Comparison of ENCODE assay signal across 9 cellular contexts in the genomic region with DNA sequence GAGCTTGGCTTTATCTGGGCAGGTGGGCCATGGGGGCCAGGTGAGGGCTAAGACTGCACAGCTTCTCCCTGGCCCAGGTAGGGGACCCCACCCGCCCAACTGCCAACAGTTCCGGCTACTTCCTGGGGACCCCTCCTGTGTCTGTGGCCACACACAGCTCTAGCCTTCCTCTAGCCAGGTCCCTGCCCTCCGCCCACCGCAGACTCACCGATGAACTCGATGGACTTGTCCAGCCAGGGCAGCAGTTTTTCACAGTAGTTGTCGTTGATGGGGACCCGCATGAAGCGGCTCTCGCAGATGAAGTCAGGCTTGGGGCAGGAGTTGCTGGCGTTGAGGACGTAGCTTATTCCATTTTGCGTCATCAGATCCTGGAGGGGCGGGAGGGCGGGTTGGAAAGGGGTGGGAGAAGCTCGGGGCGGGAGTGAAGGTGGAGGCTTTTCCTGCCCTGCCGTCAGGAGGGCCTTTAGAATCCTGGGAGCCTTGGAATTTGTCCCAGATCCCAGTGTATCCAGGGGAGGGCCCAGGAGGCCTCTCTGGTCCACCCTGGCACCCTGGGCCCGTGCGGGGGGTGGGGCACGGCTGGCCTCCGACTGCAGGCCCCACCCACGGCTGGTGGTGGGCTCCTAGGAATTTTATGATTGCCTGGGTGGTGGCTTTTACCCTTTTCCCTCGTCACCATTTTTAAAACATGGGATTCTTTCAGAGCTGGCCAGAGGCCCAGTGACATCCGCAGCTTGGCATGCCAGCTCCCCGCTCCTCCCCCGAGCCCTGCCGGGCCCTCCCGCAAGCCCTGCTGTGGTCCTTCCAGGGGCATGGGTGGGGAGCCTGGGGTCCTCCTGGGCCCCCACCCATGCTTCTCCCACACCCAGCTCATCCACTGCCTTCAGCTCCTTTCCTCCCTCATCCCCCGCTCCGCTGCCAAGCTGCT. TPM values are rescaled to one million over a fixed set of nuclear protein-coding genes. Genes with fewer than 3 reads are reported as not detected.
DNase-seq lines count a peak whose midpoint lies in the region; ATAC-seq and TF ChIP-seq lines count a peak whose summit lies in the region.
"Had no signal": no experiment of that assay in that cellular context is flagged by ENCODE, and none has a peak within 500 bp of the region (broad histone marks: within the 10 kb centered on the region; RNA-seq: fewer than 3 reads in every experiment).

No MANE protein-coding gene starts in this region.

- H3K4me3 ChIP-seq in fibroblast of the aortic adventitia (ENCODE audit: low read depth, low read length) (no peak overlapping the region), osteoblast (ENCODE audit: insufficient read depth, low read length) (no peak overlapping the region)

- H3K79me2 ChIP-seq in osteoblast (ENCODE audit: insufficient read depth, low read length), result no peaks in the 10 kb centered on the region

- no peaks in the 10 kb centered on the region for H3K36me3 ChIP-seq in osteoblast (ENCODE audit: insufficient read depth, low read length)

- TF ChIP-seq CTCF in fibroblast of the aortic adventitia (IDR thresholded peaks at IDR 0.05; ENCODE audit: insufficient read depth, low read length) (no peak), osteoblast (IDR thresholded peaks at IDR 0.05; ENCODE audit: extremely low read depth, low read depth, low read length) (no peak), GM13976 (IDR thresholded peaks at IDR 0.05; ENCODE audit: borderline replicate concordance, control extremely low read depth, extremely low read depth, insufficient read depth, missing control alignments) (no peak)

- H3K9me3 ChIP-seq in osteoblast (ENCODE audit: low read depth, low read length), result no peaks in the 10 kb centered on the region

- no peaks in the 10 kb centered on the region for H3K27me3 ChIP-seq in osteoblast (ENCODE audit: insufficient read depth, low read length)

- H2AFZ ChIP-seq in osteoblast (ENCODE audit: low read length), result no peak overlapping the region

- H3K4me2 ChIP-seq in osteoblast (ENCODE audit: insufficient read depth, low read length), result peak overlapping the region; percentile 43

- DNase-seq in AG20443 (ENCODE audit: low spot score) (peak; percentile 91), fibroblast of the aortic adventitia (ENCODE audit: low read depth) (peak; percentile 82), osteoblast (ENCODE audit: insufficient read length, low spot score, missing footprints) (peak; percentile 100), DMS114 treated with DMSO at 0.1 percent for 48 hours (lab: John Stamatoyannopoulos, UW; ENCODE audit: unreplicated experiment) (no peak), GM13976 (ENCODE audit: low spot score) (no peak)
- DNase-seq in activated CD8-positive, alpha-beta memory T cell treated with anti-CD3 and anti-CD28 coated beads, Interleukin-2, amount 50 U/mL, for 4 hours, result no peak
- DNase-seq: stimulated activated CD4-positive, alpha-beta T cell treated with anti-CD3 and anti-CD28 coated beads, Interleukin-1b, Interleukin-23, amount 100 ng/mL, for 48 hours had no signal

- ATAC-seq in SK-N-SH treated with all-trans-retinoic acid at 6 μM for 48 hours (peak; percentile 82), GM18868 (IDR thresholded peaks at IDR 0.05; ENCODE audit: unreplicated experiment) (no peak)

- H3K4me1 ChIP-seq in osteoblast (ENCODE audit: insufficient read depth, low read length), result peaks cover 15% of the 10 kb centered on the region

- in situ Hi-C loops in GM13976 (cut with MboI; ENCODE audit: low sequenced_read_pairs, unreplicated experiment), result no loop called here

- H4K20me1 ChIP-seq in osteoblast (ENCODE audit: insufficient read depth, low read length), result peaks cover 3% of the 10 kb centered on the region

- peak overlapping the region; percentile 68 for H3K27ac ChIP-seq in osteoblast (ENCODE audit: low read depth, low read length)

TF ChIP-seq in SK-N-SH treated with all-trans-retinoic acid at 6 μM for 48 hours, 23 proteins besides CTCF, POLR2A, EP300 and RAD21:
- TF ChIP-seq ZNF8 (CRISPR knock-in tag; IDR thresholded peaks at IDR 0.05) (no peak), ARNTL (CRISPR knock-in tag; IDR thresholded peaks at IDR 0.05; ENCODE audit: borderline replicate concordance, low read depth) (no peak), RARB (CRISPR knock-in tag; IDR thresholded peaks at IDR 0.05) (no peak), ZFP30 (CRISPR knock-in tag; IDR thresholded peaks at IDR 0.05) (no peak)

RNA-seq across cellular contexts. Expression of a gene that starts 13.9 kb away (rescaled TPM):
- total RNA-seq in fibroblast of the aortic adventitia (ENCODE audit: low replicate concordance) (0.36 TPM in 1 of 2 replicates, not detected in the other), osteoblast (under 0.01 TPM in 2 replicates)

RNA-seq across cellular contexts. Expression of a gene that starts 26.9 kb away (rescaled TPM):
- total RNA-seq in fibroblast of the aortic adventitia (ENCODE audit: low replicate concordance) (not detected in 2 replicates), osteoblast (not detected in 2 replicates)

RNA-seq across cellular contexts. Expression of a gene that starts 39.9 kb away (rescaled TPM):
- not detected in 2 replicates for total RNA-seq in fibroblast of the aortic adventitia (ENCODE audit: low replicate concordance)
- total RNA-seq in osteoblast, result not detected in 2 replicates

RNA-seq across cellular contexts. Expression of a gene that starts 50.1 kb away (rescaled TPM):
- total RNA-seq in fibroblast of the aortic adventitia (ENCODE audit: low replicate concordance), result not detected in 2 replicates
- total RNA-seq in osteoblast, result not detected in 2 replicates

Comparison
In these comparisons a context has a peak if more than half of its experiments do, and no peak if none do; other contexts are left out.
1. DNase-seq: peak in AG20443 (single experiment), fibroblast of the aortic adventitia (single experiment) and osteoblast (single experiment); none in activated CD8-positive, alpha-beta memory T cell treated with anti-CD3 and anti-CD28 coated beads, Interleukin-2, amount 50 U/mL, for 4 hours (single experiment), DMS114 treated with DMSO at 0.1 percent for 48 hours (single experiment) and GM13976 (single experiment).